In genomic region chr2:46770622-46771021, GRCh38 we compare ENCODE assay signal across 17 cellular contexts.
A peak's percentile ranks its signal among the peaks of the same experiment; 100 is the strongest.
DNase-seq lines count a peak whose midpoint lies in the region; ATAC-seq, FAIRE-seq and TF ChIP-seq lines count a peak whose summit lies in the region.
"Had no signal": no experiment of that assay in that cellular context is flagged by ENCODE, and none has a peak within 500 bp of the region (broad histone marks: within the 10 kb centered on the region; RNA-seq: fewer than 3 reads in every experiment).

No MANE protein-coding gene starts in this region.

- H3K36me3 ChIP-seq in pancreas, result no peaks in the 10 kb centered on the region
- H3K36me3 ChIP-seq in kidney (ENCODE audit: control insufficient read depth in 1 of 2, insufficient read depth in 2 of 2, low read length in 2 of 2), result no peaks in the 10 kb centered on the region
- H3K36me3 ChIP-seq: ascending aorta had no signal

- no peaks in the 10 kb centered on the region for H3K27me3 ChIP-seq in pancreas
- H3K27me3 ChIP-seq: ascending aorta had no signal

- no peaks in the 10 kb centered on the region for H3K9me3 ChIP-seq in pancreas
- H3K9me3 ChIP-seq in kidney (ENCODE audit: control insufficient read depth in 1 of 2, low read length in 2 of 2), result no peaks in the 10 kb centered on the region
- H3K9me3 ChIP-seq: ascending aorta had no signal

- H3K27ac ChIP-seq in pancreas (no peak overlapping the region), kidney (ENCODE audit: low read depth in 2 of 2, low read length in 2 of 2) (no peak overlapping the region)
- H3K27ac ChIP-seq: ascending aorta had no signal

- no peak overlapping the region for H3K4me3 ChIP-seq in foreskin fibroblast (ENCODE audit: low read depth in 1 of 2, low read length in 2 of 2)
- no peak overlapping the region for H3K4me3 ChIP-seq in pancreas
- H3K4me3 ChIP-seq in kidney (ENCODE audit: low read length in 2 of 2), result no peak overlapping the region
- H3K4me3 ChIP-seq: ascending aorta had no signal

- no peak for TF ChIP-seq CTCF in foreskin fibroblast (IDR thresholded peaks at IDR 0.05; ENCODE audit: low read depth, low read length)
- no peak for TF ChIP-seq CTCF in pancreas (IDR thresholded peaks at IDR 0.05)
- no peak for TF ChIP-seq CTCF in kidney (IDR thresholded peaks at IDR 0.05; ENCODE audit: borderline replicate concordance, extremely low read depth, insufficient read depth)

- H3K4me1 ChIP-seq in pancreas (peaks cover 0 to 8% (median 7%) of the 10 kb centered on the region in 3 donors), kidney (ENCODE audit: control insufficient read depth in 1 of 2, insufficient read depth in 1 of 2, low read depth in 1 of 2, low read length in 2 of 2) (no peaks in the 10 kb centered on the region)
- H3K4me1 ChIP-seq: ascending aorta had no signal

- WGBS in pancreas, 2 donors, result 9 to 17% methylated on average over 8 of the region's 8 CpGs

- intact Hi-C loops in pancreas (cut with DNase I) (no loop called here), kidney (cut with DNase I) (no loop called here)

- DNase-seq in EL, result peak; percentile 68
- peak; percentile 45 for DNase-seq in amniotic stem cell (lab: John Stamatoyannopoulos, UW)
- DNase-seq in foreskin fibroblast, result peak; percentile 83 to 90
- DNase-seq in pancreas, result no peak
- no peak for DNase-seq in Kasumi-1 (lab: John Stamatoyannopoulos, UW)
- no peak for DNase-seq in kidney
- DNase-seq in activated gamma-delta T cell (lab: John Stamatoyannopoulos, UW), result no peak
- DNase-seq in SKM-1 treated with dmso at 0.1 percent for 144 hours (lab: John Stamatoyannopoulos, UW; ENCODE audit: unreplicated experiment), result no peak
- DNase-seq: activated CD8-positive, alpha-beta T cell treated with anti-CD3 and anti-CD28 coated beads, Interleukin-2, amount 10 ng/mL, durations not matched to agents 7 days and 5 days; CD8-positive, alpha-beta memory T cell; NCI-H2227 treated with DMSO at 0.1 percent for 48 hours; SHP77 treated with DMSO at 0.1 percent for 48 hours; stimulated activated CD4-positive, alpha-beta T cell treated with anti-CD3 and anti-CD28 coated beads, Interleukin-2, amount 100 ng/mL, for 48 hours; T-helper 9 cell had no signal

- peak in 3 of 4 donors; percentile 51 to 66 (median 62) for ATAC-seq in pancreas
- ATAC-seq: activated CD8-positive, alpha-beta T cell treated with anti-CD3 and anti-CD28 coated beads, Interleukin-2, amount 10 ng/mL, durations not matched to agents 7 days and 5 days had no signal

- FAIRE-seq in pancreas (lab: Jason Lieb, UNC) (no peak), kidney (lab: Jason Lieb, UNC) (no peak)
- FAIRE-seq: G401.6, islet of Langerhans had no signal

- no peak overlapping the region for H3K9ac ChIP-seq in kidney (ENCODE audit: low read length in 2 of 2)

Comparison
In these comparisons a context has a peak if more than half of its experiments do, and no peak if none do; other contexts are left out.
1. DNase-seq: peak in EL (single experiment), amniotic stem cell (single experiment) and foreskin fibroblast (2 of 2); none in pancreas (0 of 6), Kasumi-1 (0 of 2), kidney (single experiment), activated gamma-delta T cell (single experiment) and SKM-1 treated with dmso at 0.1 percent for 144 hours (single experiment).